Comparison of ENCODE assay signal across 10 cellular contexts in genomic region chr22:27461470-27461869, GRCh38.
DNase-seq lines count a peak whose midpoint lies in the region; ATAC-seq and TF ChIP-seq lines count a peak whose summit lies in the region.
"Had no signal": no experiment of that assay in that cellular context is flagged by ENCODE, and none has a peak within 500 bp of the region (broad histone marks: within the 10 kb centered on the region; RNA-seq: fewer than 3 reads in every experiment).

No MANE protein-coding gene starts in this region.

- TF ChIP-seq CTCF in PC-9 (conservative IDR thresholded peaks at IDR 0.05) (no peak), nephron progenitor cell (IDR thresholded peaks at IDR 0.05) (no peak)

- H3K27ac Mint-ChIP-seq in nephron progenitor cell, result no peak overlapping the region

- H3K9me2 ChIP-seq in PC-9 (ENCODE audit: insufficient read depth), result no peaks in the 10 kb centered on the region

- H4K20me1 ChIP-seq in PC-9 (ENCODE audit: insufficient read depth), result no peaks in the 10 kb centered on the region

- no peak overlapping the region for H3K4me3 ChIP-seq in PC-9

- no peak for ATAC-seq in GM21381 (IDR thresholded peaks at IDR 0.05; ENCODE audit: unreplicated experiment)
- ATAC-seq in HG03175 (IDR thresholded peaks at IDR 0.05; ENCODE audit: unreplicated experiment), result no peak

- H3K4me3 Mint-ChIP-seq in nephron progenitor cell, result peak overlapping the region; percentile 44

- POLR2A ChIA-PET in PC-9 (lab: Charles Lee; ENCODE audit: unreplicated experiment), result interaction anchor here (0.6 to 1.0 kb wide), 7 partner anchors 12 to 318 kb away, joined by 3 to 10 read pairs (median 4); no protein-coding TSS in a partner anchor

- no peaks in the 10 kb centered on the region for H3K36me3 Mint-ChIP-seq in nephron progenitor cell (ENCODE audit: low read depth)

- H3K27me3 ChIP-seq in PC-9 (ENCODE audit: insufficient read depth, low read depth), result no peaks in the 10 kb centered on the region

- H3K9me3 Mint-ChIP-seq in nephron progenitor cell, result peaks cover 6% of the 10 kb centered on the region

- DNase-seq in Caki2 (ENCODE audit: low read depth) (peak; percentile 47), PC-9 (peak; percentile 79 to 97), epidermal melanocyte (ENCODE audit: insufficient read length, low spot score) (peak; percentile 45), nephron progenitor cell (peak; percentile 32), NCI-H128 (lab: John Stamatoyannopoulos, UW; ENCODE audit: unreplicated experiment) (no peak), D341Med (ENCODE audit: low spot score) (no peak)
- DNase-seq: NCI-H1105 treated with DMSO at 0.1 percent for 48 hours, SHP77 treated with DMSO at 0.1 percent for 48 hours had no signal

- peaks cover 79% of the 10 kb centered on the region for H3K27me3 Mint-ChIP-seq in nephron progenitor cell (ENCODE audit: low read depth, poor library complexity)

- H3K4me2 ChIP-seq in PC-9, result peak overlapping the region; percentile 62

- intact Hi-C loops in PC-9 (cut with micrococcal nuclease; ENCODE audit: unreplicated experiment), result loop anchor here (1.0 kb wide), 1 partner anchor 14 kb away; no protein-coding TSS in a partner anchor

- no TSS peak for BruUV-seq in PC-9 (replicated peaks; lab: Mats Ljungman, UMichigan)

- CTCF ChIA-PET in PC-9 (lab: Charles Lee), result no interaction called here

- H3K4me1 Mint-ChIP-seq in nephron progenitor cell, result peaks cover 44% of the 10 kb centered on the region

- H3K36me3 ChIP-seq in PC-9 (ENCODE audit: low read depth), result no peaks in the 10 kb centered on the region

- H3K79me2 ChIP-seq in PC-9 (ENCODE audit: low read depth), result no peaks in the 10 kb centered on the region

- peaks cover 46% of the 10 kb centered on the region for H3K4me1 ChIP-seq in PC-9 (replicated peaks; ENCODE audit: insufficient read depth)

- H3K27ac ChIP-seq in PC-9, result peak overlapping the region; percentile 90

- in situ Hi-C loops in Caki2 (cut with HindIII; ENCODE audit: low pct_unique_long_range_greater_than_20kb, low sequenced_read_pairs), result no loop called here

- no peak overlapping the region for H2AFZ ChIP-seq in PC-9

- H3K9me3 ChIP-seq in PC-9 (ENCODE audit: insufficient read depth, low read depth), result no peaks in the 10 kb centered on the region; the same call in 1 of the 2 replicates

- H3F3A ChIP-seq in PC-9 (ENCODE audit: insufficient read depth, low read depth), result peaks cover 21% of the 10 kb centered on the region

Comparison
In these comparisons a context has a peak if more than half of its experiments do, and no peak if none do; other contexts are left out.
1. DNase-seq: peak in Caki2 (single experiment), PC-9 (2 of 2), epidermal melanocyte (single experiment) and nephron progenitor cell (single experiment); none in NCI-H128 (single experiment) and D341Med (single experiment).